In genomic region chr6:4210619-4211419, GRCh38 we compare ENCODE assay signal across 8 cellular contexts.
DNase-seq lines count a peak whose midpoint lies in the region; ATAC-seq lines count a peak whose summit lies in the region.

No MANE protein-coding gene starts in this region.

- H3K27me3 Mint-ChIP-seq in CD8-positive, alpha-beta memory T cell: peaks cover 4 to 22% of the 10 kb centered on the region in 2 donors
- peaks cover 5% of the 10 kb centered on the region for H3K27me3 Mint-ChIP-seq in memory B cell

- peak; percentile 9 to 53 (median 26) for DNase-seq in CD8-positive, alpha-beta memory T cell
- peak; percentile 25 for DNase-seq in NCI-H1105 treated with DMSO at 0.1 percent for 48 hours (lab: John Stamatoyannopoulos, UW)
- DNase-seq in activated CD4-positive, alpha-beta T cell treated with anti-CD3 and anti-CD28 coated beads for 48 hours: peak; percentile 82
- DNase-seq in ecto neural progenitor cell (ENCODE audit: low spot score): peak; percentile 63
- DNase-seq in memory B cell (ENCODE audit: low spot score in 2 of 2): peak; percentile 54 to 59
- DNase-seq in stimulated activated CD8-positive, alpha-beta memory T cell treated with anti-CD3 and anti-CD28 coated beads, Interleukin-2, amount 100 ng/mL, for 48 hours (ENCODE audit: low read depth in 2 of 2): peak; percentile 27 to 51

- ATAC-seq in GM21786 (IDR thresholded peaks at IDR 0.05; ENCODE audit: unreplicated experiment) (peak; percentile 53), memory B cell (ENCODE audit: low read depth) (peak; percentile 86), HG03457 (IDR thresholded peaks at IDR 0.05; ENCODE audit: unreplicated experiment) (no peak)

- CTCF ChIA-PET in CD8-positive, alpha-beta memory T cell (lab: Charles Lee): interaction anchor here (1.7 kb wide), 1 partner anchor 468 kb away, joined by 8 read pairs; no protein-coding TSS in a partner anchor

- H3K27ac Mint-ChIP-seq in CD8-positive, alpha-beta memory T cell: no peak overlapping the region
- peak overlapping the region; percentile 70 for H3K27ac Mint-ChIP-seq in memory B cell

- H3K27me3 ChIP-seq in CD8-positive, alpha-beta memory T cell (ENCODE audit: insufficient read depth, low read length, poor library complexity, severe bottlenecking): no peaks in the 10 kb centered on the region

- peaks cover 5 to 18% (median 8%) of the 10 kb centered on the region in 3 donors for H3K4me1 Mint-ChIP-seq in CD8-positive, alpha-beta memory T cell
- peaks cover 25% of the 10 kb centered on the region for H3K4me1 Mint-ChIP-seq in memory B cell

- POLR2A ChIA-PET in CD8-positive, alpha-beta memory T cell (lab: Charles Lee): interaction anchor here (0.5 kb wide), 1 partner anchor 454 kb away, joined by 7 read pairs; no protein-coding TSS in a partner anchor

- H3K9me3 Mint-ChIP-seq in CD8-positive, alpha-beta memory T cell: peaks cover 4 to 15% (median 6%) of the 10 kb centered on the region in 5 donors
- H3K9me3 Mint-ChIP-seq in memory B cell: peaks cover 14% of the 10 kb centered on the region

- no peak overlapping the region for H3K4me3 ChIP-seq in CD8-positive, alpha-beta memory T cell (ENCODE audit: low read length)

- H3K4me1 ChIP-seq in CD8-positive, alpha-beta memory T cell (ENCODE audit: insufficient read depth, low read length): no peaks in the 10 kb centered on the region

- peaks cover 0 to 13% (median 0%) of the 10 kb centered on the region in 3 donors for H3K36me3 Mint-ChIP-seq in CD8-positive, alpha-beta memory T cell
- H3K36me3 Mint-ChIP-seq in memory B cell: peaks cover 13% of the 10 kb centered on the region

- no peak overlapping the region for H3K4me3 Mint-ChIP-seq in CD8-positive, alpha-beta memory T cell
- H3K4me3 Mint-ChIP-seq in memory B cell: peak overlapping the region; percentile 57

- no peaks in the 10 kb centered on the region for H3K36me3 ChIP-seq in CD8-positive, alpha-beta memory T cell (ENCODE audit: insufficient read depth, low read length)

- H3K27ac ChIP-seq in CD8-positive, alpha-beta memory T cell (ENCODE audit: low read depth, low read length): no peak overlapping the region

- H3K9me3 ChIP-seq in CD8-positive, alpha-beta memory T cell (ENCODE audit: low read length): no peaks in the 10 kb centered on the region

Comparison
In these comparisons a context has a peak if more than half of its experiments do, and no peak if none do; other contexts are left out.
1. DNase-seq: peak in every context shown above with its lines; median percentile 82 in activated CD4-positive, alpha-beta T cell treated with anti-CD3 and anti-CD28 coated beads for 48 hours; 63 in ecto neural progenitor cell; 56 in memory B cell; 39 in stimulated activated CD8-positive, alpha-beta memory T cell treated with anti-CD3 and anti-CD28 coated beads, Interleukin-2, amount 100 ng/mL, for 48 hours; 26 in CD8-positive, alpha-beta memory T cell; 25 in NCI-H1105 treated with DMSO at 0.1 percent for 48 hours.